In genomic region chr1:234619794-234620247, GRCh38 we compare ENCODE assay signal across 11 cellular contexts. TPM values are rescaled to one million over a fixed set of nuclear protein-coding genes. Genes with fewer than 3 reads are reported as not detected.
A peak's percentile ranks its signal among the peaks of the same experiment; 100 is the strongest.
DNase-seq lines count a peak whose midpoint lies in the region; ATAC-seq and TF ChIP-seq lines count a peak whose summit lies in the region.
"Had no signal": no experiment of that assay in that cellular context is flagged by ENCODE, and none has a peak within 500 bp of the region (broad histone marks: within the 10 kb centered on the region; RNA-seq: fewer than 3 reads in every experiment).

No MANE protein-coding gene starts in this region.

- H3K27me3 Mint-ChIP-seq in activated T-cell treated with anti-CD3 and anti-CD28 coated beads, Interleukin-2, amount 50 U/mL, for 24 hours, result no peaks in the 10 kb centered on the region
- H3K27me3 Mint-ChIP-seq in activated CD4-positive, alpha-beta memory T cell treated with anti-CD3 and anti-CD28 coated beads, Interleukin-2, amount 10 ng/mL, durations not matched to agents 7 days and 5 days, result no peaks in the 10 kb centered on the region

- no peak overlapping the region for H3K27ac Mint-ChIP-seq in activated T-cell treated with anti-CD3 and anti-CD28 coated beads, Interleukin-2, amount 50 U/mL, for 24 hours
- H3K27ac Mint-ChIP-seq in activated CD4-positive, alpha-beta memory T cell treated with anti-CD3 and anti-CD28 coated beads, Interleukin-2, amount 10 ng/mL, durations not matched to agents 7 days and 5 days, result no peak overlapping the region
- H3K27ac Mint-ChIP-seq: activated naive CD8-positive, alpha-beta T cell treated with anti-CD3 and anti-CD28 coated beads, Interleukin-2, amount 10 ng/mL, durations not matched to agents 7 days and 5 days; CD4-positive, CD25-positive, alpha-beta regulatory T cell had no signal

- H3K9ac ChIP-seq in BLaER1 treated with 17β-estradiol and CSF1 and Interleukin-3, amounts not matched to agents 10 nM and 100 nM, result peak overlapping the region in 6 of 11 experiments; percentile 4 to 54 (median 26); a peak in 8 of 22 replicates

- TF ChIP-seq CTCF in lower lobe of right lung (IDR thresholded peaks at IDR 0.05), result no peak

- DNase-seq in NCI-H1436 (lab: John Stamatoyannopoulos, UW) (peak; percentile 73), SK-N-DZ (ENCODE audit: low spot score) (peak; percentile 15), lower lobe of right lung (no peak), cortex of kidney (lab: John Stamatoyannopoulos, UW) (no peak)
- DNase-seq in activated CD8-positive, alpha-beta memory T cell treated with anti-CD3 and anti-CD28 coated beads, Interleukin-2, amount 50 U/mL, for 48 hours, result no peak
- DNase-seq in activated T-cell treated with anti-CD3 and anti-CD28 coated beads, Interleukin-2, amount 50 U/mL, for 24 hours, result no peak
- DNase-seq in activated CD4-positive, alpha-beta memory T cell treated with anti-CD3 and anti-CD28 coated beads, Interleukin-2, amount 10 ng/mL, durations not matched to agents 7 days and 5 days, result no peak
- DNase-seq: activated naive CD8-positive, alpha-beta T cell treated with anti-CD3 and anti-CD28 coated beads, Interleukin-2, amount 10 ng/mL, durations not matched to agents 7 days and 5 days; CD4-positive, CD25-positive, alpha-beta regulatory T cell; T-helper 2 cell had no signal

- H3K36me3 Mint-ChIP-seq in activated T-cell treated with anti-CD3 and anti-CD28 coated beads, Interleukin-2, amount 50 U/mL, for 24 hours (ENCODE audit: low read depth), result no peaks in the 10 kb centered on the region
- no peaks in the 10 kb centered on the region for H3K36me3 Mint-ChIP-seq in activated CD4-positive, alpha-beta memory T cell treated with anti-CD3 and anti-CD28 coated beads, Interleukin-2, amount 10 ng/mL, durations not matched to agents 7 days and 5 days (ENCODE audit: low read depth)
- H3K36me3 Mint-ChIP-seq: activated naive CD8-positive, alpha-beta T cell treated with anti-CD3 and anti-CD28 coated beads, Interleukin-2, amount 10 ng/mL, durations not matched to agents 7 days and 5 days; CD4-positive, CD25-positive, alpha-beta regulatory T cell had no signal

- intact Hi-C loops in lower lobe of right lung (cut with DNase I), result no loop called here

- H3K36me3 ChIP-seq in BLaER1 treated with 17β-estradiol and CSF1 and Interleukin-3, amounts not matched to agents 10 nM and 100 nM, result no peaks in the 10 kb centered on the region
- no peaks in the 10 kb centered on the region for H3K36me3 ChIP-seq in lower lobe of right lung

- no peak overlapping the region for H3K4me3 Mint-ChIP-seq in activated T-cell treated with anti-CD3 and anti-CD28 coated beads, Interleukin-2, amount 50 U/mL, for 24 hours
- H3K4me3 Mint-ChIP-seq in activated CD4-positive, alpha-beta memory T cell treated with anti-CD3 and anti-CD28 coated beads, Interleukin-2, amount 10 ng/mL, durations not matched to agents 7 days and 5 days, result no peak overlapping the region
- H3K4me3 Mint-ChIP-seq: activated naive CD8-positive, alpha-beta T cell treated with anti-CD3 and anti-CD28 coated beads, Interleukin-2, amount 10 ng/mL, durations not matched to agents 7 days and 5 days; CD4-positive, CD25-positive, alpha-beta regulatory T cell had no signal

- H3K4me3 ChIP-seq in BLaER1 treated with 17β-estradiol and CSF1 and Interleukin-3, amounts not matched to agents 10 nM and 100 nM, result no peak overlapping the region
- H3K4me3 ChIP-seq in lower lobe of right lung, result peak overlapping the region; percentile 15

- peaks cover 7% of the 10 kb centered on the region for H3K4me1 Mint-ChIP-seq in activated T-cell treated with anti-CD3 and anti-CD28 coated beads, Interleukin-2, amount 50 U/mL, for 24 hours (ENCODE audit: low read depth)
- peaks cover 5% of the 10 kb centered on the region for H3K4me1 Mint-ChIP-seq in activated CD4-positive, alpha-beta memory T cell treated with anti-CD3 and anti-CD28 coated beads, Interleukin-2, amount 10 ng/mL, durations not matched to agents 7 days and 5 days

- H3K9me3 Mint-ChIP-seq in activated T-cell treated with anti-CD3 and anti-CD28 coated beads, Interleukin-2, amount 50 U/mL, for 24 hours, result no peaks in the 10 kb centered on the region
- no peaks in the 10 kb centered on the region for H3K9me3 Mint-ChIP-seq in activated CD4-positive, alpha-beta memory T cell treated with anti-CD3 and anti-CD28 coated beads, Interleukin-2, amount 10 ng/mL, durations not matched to agents 7 days and 5 days
- H3K9me3 Mint-ChIP-seq: activated naive CD8-positive, alpha-beta T cell treated with anti-CD3 and anti-CD28 coated beads, Interleukin-2, amount 10 ng/mL, durations not matched to agents 7 days and 5 days; CD4-positive, CD25-positive, alpha-beta regulatory T cell had no signal

- peak overlapping the region; percentile 11 to 72 (median 58); a peak in 18 of 22 replicates for H3K27ac ChIP-seq in BLaER1 treated with 17β-estradiol and CSF1 and Interleukin-3, amounts not matched to agents 10 nM and 100 nM
- peak overlapping the region; percentile 59 for H3K27ac ChIP-seq in lower lobe of right lung

- H3K27me3 ChIP-seq in BLaER1 treated with 17β-estradiol and CSF1 and Interleukin-3, amounts not matched to agents 10 nM and 100 nM, result no peaks in the 10 kb centered on the region
- no peaks in the 10 kb centered on the region for H3K27me3 ChIP-seq in lower lobe of right lung (ENCODE audit: low read depth)

- ATAC-seq in lower lobe of right lung, result peak in 1 of 2 donors; percentile 44

- H3K4me2 ChIP-seq in BLaER1 treated with 17β-estradiol and CSF1 and Interleukin-3, amounts not matched to agents 10 nM and 100 nM, result peak overlapping the region; percentile 7 to 86 (median 64); a peak in 20 of 22 replicates

- peaks cover 33 to 79% (median 69%) of the 10 kb centered on the region in 10 experiments for H3K4me1 ChIP-seq in BLaER1 treated with 17β-estradiol and CSF1 and Interleukin-3, amounts not matched to agents 10 nM and 100 nM
- peaks cover 40% of the 10 kb centered on the region for H3K4me1 ChIP-seq in lower lobe of right lung

- CTCF ChIA-PET in activated CD4-positive, alpha-beta memory T cell treated with anti-CD3 and anti-CD28 coated beads, Interleukin-2, amount 10 ng/mL, durations not matched to agents 7 days and 5 days (lab: Charles Lee), result no interaction called here

- POLR2A ChIA-PET in activated CD4-positive, alpha-beta memory T cell treated with anti-CD3 and anti-CD28 coated beads, Interleukin-2, amount 10 ng/mL, durations not matched to agents 7 days and 5 days (lab: Charles Lee), result interaction anchor here (1.4 kb wide), 1 partner anchor 104 kb away, joined by 3 read pairs; no protein-coding TSS in a partner anchor

- H4K20me1 ChIP-seq in BLaER1 treated with 17β-estradiol and CSF1 and Interleukin-3, amounts not matched to agents 10 nM and 100 nM, result no peaks in the 10 kb centered on the region

- H3K9me3 ChIP-seq in BLaER1 treated with 17β-estradiol and CSF1 and Interleukin-3, amounts not matched to agents 10 nM and 100 nM (replicated peaks in 1 of 11), result no peaks in the 10 kb centered on the region
- H3K9me3 ChIP-seq in lower lobe of right lung, result no peaks in the 10 kb centered on the region

RNA-seq across cellular contexts. Expression of gene IRF2BP2, which starts 9.8 kb away (rescaled TPM):
- polyA plus RNA-seq in SK-N-DZ (2014; cell fraction: cytosol; rRNA removed), result 32.0 and 33.3 TPM in 2 replicates
- 24.3 and 26.1 TPM in 2 replicates for polyA plus RNA-seq in SK-N-DZ (2014; cell fraction: nucleus; rRNA removed)
- total RNA-seq in lower lobe of right lung, result 154 TPM
- total RNA-seq in activated CD4-positive, alpha-beta memory T cell treated with anti-CD3 and anti-CD28 coated beads, Interleukin-2, amount 10 ng/mL, durations not matched to agents 7 days and 5 days, result 100 to 1,000 TPM; 117 to 125 TPM

Comparison
In these comparisons a context has a peak if more than half of its experiments do, and no peak if none do; other contexts are left out.
1. DNase-seq: peak in NCI-H1436 (single experiment) and SK-N-DZ (single experiment); none in lower lobe of right lung (single experiment), cortex of kidney (single experiment), activated CD8-positive, alpha-beta memory T cell treated with anti-CD3 and anti-CD28 coated beads, Interleukin-2, amount 50 U/mL, for 48 hours (single experiment), activated T-cell treated with anti-CD3 and anti-CD28 coated beads, Interleukin-2, amount 50 U/mL, for 24 hours (single experiment) and activated CD4-positive, alpha-beta memory T cell treated with anti-CD3 and anti-CD28 coated beads, Interleukin-2, amount 10 ng/mL, durations not matched to agents 7 days and 5 days (single experiment).